1 cellular context compared by ENCODE assay signal in the genomic region with DNA sequence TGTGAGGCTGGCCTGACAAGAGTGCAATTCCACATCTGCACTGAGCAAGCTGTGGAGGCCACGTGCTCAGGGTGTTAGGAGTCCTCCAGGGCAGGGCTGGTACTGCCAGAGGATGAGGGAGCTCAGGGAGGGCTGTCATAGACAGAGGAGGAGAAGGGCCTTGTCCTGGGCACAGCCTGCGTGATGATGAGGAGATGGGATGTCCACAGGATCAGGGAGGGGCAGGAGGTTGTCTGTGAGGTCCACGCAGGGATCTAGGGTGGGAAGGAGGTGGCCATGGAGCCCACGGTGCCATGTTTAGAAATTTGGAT.
TF ChIP-seq lines count a peak whose summit lies in the region.

No MANE protein-coding gene starts in this region.

TF ChIP-seq in HepG2, 621 proteins besides CTCF, POLR2A, EP300 and RAD21:
- TF ChIP-seq ZNF253 (CRISPR knock-in tag; IDR thresholded peaks at IDR 0.05; ENCODE audit: borderline replicate concordance), result no peak
- TF ChIP-seq, protein P1, sequence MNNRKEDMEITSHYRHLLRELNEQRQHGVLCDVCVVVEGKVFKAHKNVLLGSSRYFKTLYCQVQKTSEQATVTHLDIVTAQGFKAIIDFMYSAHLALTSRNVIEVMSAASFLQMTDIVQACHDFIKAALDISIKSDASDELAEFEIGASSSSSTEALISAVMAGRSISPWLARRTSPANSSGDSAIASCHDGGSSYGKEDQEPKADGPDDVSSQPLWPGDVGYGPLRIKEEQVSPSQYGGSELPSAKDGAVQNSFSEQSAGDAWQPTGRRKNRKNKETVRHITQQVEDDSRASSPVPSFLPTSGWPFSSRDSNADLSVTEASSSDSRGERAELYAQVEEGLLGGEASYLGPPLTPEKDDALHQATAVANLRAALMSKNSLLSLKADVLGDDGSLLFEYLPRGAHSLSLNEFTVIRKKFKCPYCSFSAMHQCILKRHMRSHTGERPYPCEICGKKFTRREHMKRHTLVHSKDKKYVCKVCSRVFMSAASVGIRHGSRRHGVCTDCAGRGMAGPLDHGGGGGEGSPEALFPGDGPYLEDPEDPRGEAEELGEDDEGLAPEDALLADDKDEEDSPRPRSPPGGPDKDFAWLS (CRISPR knock-in tag; IDR thresholded peaks at IDR 0.05; ENCODE audit: borderline replicate concordance), result no peak
- TF ChIP-seq PHF5A (CRISPR knock-in tag; IDR thresholded peaks at IDR 0.05; ENCODE audit: low read depth, unreplicated experiment), result no peak
- TF ChIP-seq, protein P2, sequence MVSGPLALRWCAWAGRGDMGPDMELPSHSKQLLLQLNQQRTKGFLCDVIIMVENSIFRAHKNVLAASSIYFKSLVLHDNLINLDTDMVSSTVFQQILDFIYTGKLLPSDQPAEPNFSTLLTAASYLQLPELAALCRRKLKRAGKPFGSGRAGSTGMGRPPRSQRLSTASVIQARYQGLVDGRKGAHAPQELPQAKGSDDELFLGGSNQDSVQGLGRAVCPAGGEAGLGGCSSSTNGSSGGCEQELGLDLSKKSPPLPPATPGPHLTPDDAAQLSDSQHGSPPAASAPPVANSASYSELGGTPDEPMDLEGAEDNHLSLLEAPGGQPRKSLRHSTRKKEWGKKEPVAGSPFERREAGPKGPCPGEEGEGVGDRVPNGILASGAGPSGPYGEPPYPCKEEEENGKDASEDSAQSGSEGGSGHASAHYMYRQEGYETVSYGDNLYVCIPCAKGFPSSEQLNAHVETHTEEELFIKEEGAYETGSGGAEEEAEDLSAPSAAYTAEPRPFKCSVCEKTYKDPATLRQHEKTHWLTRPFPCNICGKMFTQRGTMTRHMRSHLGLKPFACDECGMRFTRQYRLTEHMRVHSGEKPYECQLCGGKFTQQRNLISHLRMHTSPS (CRISPR knock-in tag; IDR thresholded peaks at IDR 0.05; ENCODE audit: low read depth), result no peak
- TF ChIP-seq NKX3-1 (CRISPR knock-in tag; IDR thresholded peaks at IDR 0.05), result no peak
- TF ChIP-seq HNF4G (IDR thresholded peaks at IDR 0.05; ENCODE audit: borderline replicate concordance, low read depth, low read length), result no peak
- no peak for TF ChIP-seq HNF4G (CRISPR knock-in tag; IDR thresholded peaks at IDR 0.05; ENCODE audit: borderline replicate concordance, low read depth)
- TF ChIP-seq, protein P3, sequence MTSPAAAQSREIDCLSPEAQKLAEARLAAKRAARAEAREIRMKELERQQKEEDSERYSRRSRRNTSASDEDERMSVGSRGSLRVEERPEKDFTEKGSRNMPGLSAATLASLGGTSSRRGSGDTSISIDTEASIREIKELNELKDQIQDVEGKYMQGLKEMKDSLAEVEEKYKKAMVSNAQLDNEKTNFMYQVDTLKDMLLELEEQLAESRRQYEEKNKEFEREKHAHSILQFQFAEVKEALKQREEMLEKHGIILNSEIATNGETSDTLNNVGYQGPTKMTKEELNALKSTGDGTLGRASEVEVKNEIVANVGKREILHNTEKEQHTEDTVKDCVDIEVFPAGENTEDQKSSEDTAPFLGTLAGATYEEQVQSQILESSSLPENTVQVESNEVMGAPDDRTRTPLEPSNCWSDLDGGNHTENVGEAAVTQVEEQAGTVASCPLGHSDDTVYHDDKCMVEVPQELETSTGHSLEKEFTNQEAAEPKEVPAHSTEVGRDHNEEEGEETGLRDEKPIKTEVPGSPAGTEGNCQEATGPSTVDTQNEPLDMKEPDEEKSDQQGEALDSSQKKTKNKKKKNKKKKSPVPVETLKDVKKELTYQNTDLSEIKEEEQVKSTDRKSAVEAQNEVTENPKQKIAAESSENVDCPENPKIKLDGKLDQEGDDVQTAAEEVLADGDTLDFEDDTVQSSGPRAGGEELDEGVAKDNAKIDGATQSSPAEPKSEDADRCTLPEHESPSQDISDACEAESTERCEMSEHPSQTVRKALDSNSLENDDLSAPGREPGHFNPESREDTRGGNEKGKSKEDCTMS (CRISPR knock-in tag; conservative IDR thresholded peaks at IDR 0.05), result no peak
